ENCODE assay signal across 10 cellular contexts in the genomic region with DNA sequence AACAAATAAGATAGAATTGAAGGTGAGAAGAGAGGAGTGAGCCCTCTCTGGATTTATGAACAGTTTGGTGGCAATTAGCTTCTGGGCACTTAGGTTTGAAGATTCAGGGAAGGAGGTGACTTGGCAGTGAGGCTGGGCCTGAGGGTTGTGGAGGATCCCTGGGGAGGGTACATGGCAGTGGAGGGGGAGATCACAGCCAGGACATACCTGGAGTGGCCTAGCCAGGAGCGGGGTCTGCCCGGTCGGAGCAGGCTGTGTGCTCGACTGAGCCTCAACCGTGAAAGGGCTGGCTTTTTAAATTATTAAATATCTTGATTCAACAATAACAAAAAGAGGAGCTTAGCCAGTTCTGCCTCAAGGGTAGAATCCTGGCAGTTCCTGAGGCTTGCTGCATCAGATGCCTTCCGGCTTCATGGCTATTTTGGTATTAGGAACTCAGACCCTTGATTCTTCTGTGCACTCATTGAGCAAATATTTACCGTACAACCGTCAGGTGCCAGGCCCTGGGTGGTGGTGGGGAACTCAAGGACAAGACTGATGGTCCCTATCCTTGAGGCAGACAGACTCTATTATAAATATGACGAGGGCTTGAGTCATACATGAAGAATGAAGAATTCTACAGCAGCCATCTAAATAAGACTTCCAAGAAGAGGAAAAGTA.
DNase-seq lines count a peak whose midpoint lies in the region; ATAC-seq and TF ChIP-seq lines count a peak whose summit lies in the region.
"Had no signal": no experiment of that assay in that cellular context is flagged by ENCODE, and none has a peak within 500 bp of the region (broad histone marks: within the 10 kb centered on the region; RNA-seq: fewer than 3 reads in every experiment).

No MANE protein-coding gene starts in this region.

- H3K4me3 ChIP-seq in AG04450 (ENCODE audit: low read depth, low read length) = no peak overlapping the region
- no peak overlapping the region for H3K4me3 ChIP-seq in breast epithelium
- H3K4me3 ChIP-seq in BE2C (ENCODE audit: low read depth, low read length) = no peak overlapping the region

- H3K36me3 Mint-ChIP-seq in activated CD8-positive, alpha-beta memory T cell treated with anti-CD3 and anti-CD28 coated beads, Interleukin-2, amount 10 ng/mL, durations not matched to agents 7 days and 5 days = no peaks in the 10 kb centered on the region

- H3K27ac ChIP-seq in AG04450 (ENCODE audit: low read depth, low read length) (peak overlapping the region; percentile 83), breast epithelium (peak overlapping the region; percentile 64)

- intact Hi-C loops in breast epithelium (cut with DNase I; ENCODE audit: low total_unique reads) = no loop called here

- no peaks in the 10 kb centered on the region for H3K4me1 Mint-ChIP-seq in activated CD8-positive, alpha-beta memory T cell treated with anti-CD3 and anti-CD28 coated beads, Interleukin-2, amount 10 ng/mL, durations not matched to agents 7 days and 5 days
- H3K4me1 Mint-ChIP-seq: neural crest cell had no signal

- TF ChIP-seq CTCF in AG04450 (IDR thresholded peaks at IDR 0.05; ENCODE audit: low read depth, low read length) (no peak), breast epithelium (IDR thresholded peaks at IDR 0.05) (no peak), BE2C (IDR thresholded peaks at IDR 0.05; ENCODE audit: low read depth, low read length) (no peak)

- no peaks in the 10 kb centered on the region for H3K4me1 ChIP-seq in breast epithelium
- H3K4me1 ChIP-seq in BE2C = no peaks in the 10 kb centered on the region

- no peak overlapping the region for H3K4me3 Mint-ChIP-seq in activated CD8-positive, alpha-beta memory T cell treated with anti-CD3 and anti-CD28 coated beads, Interleukin-2, amount 10 ng/mL, durations not matched to agents 7 days and 5 days
- H3K4me3 Mint-ChIP-seq: neural crest cell had no signal

- H3K9me3 ChIP-seq in AG04450 (ENCODE audit: control insufficient read depth, insufficient read depth, low read length) (no peaks in the 10 kb centered on the region; the same call in 1 of the 2 replicates), breast epithelium (no peaks in the 10 kb centered on the region), BE2C (no peaks in the 10 kb centered on the region)

- POLR2A ChIA-PET in AG04450 (lab: Yijun Ruan, JAX) = no interaction called here

- no peak overlapping the region for H3K27ac Mint-ChIP-seq in activated CD8-positive, alpha-beta memory T cell treated with anti-CD3 and anti-CD28 coated beads, Interleukin-2, amount 10 ng/mL, durations not matched to agents 7 days and 5 days

- DNase-seq in AG04450 (ENCODE audit: low read depth, low spot score) (peak; percentile 59), M059J (ENCODE audit: low read depth) (peak; percentile 98), breast epithelium (ENCODE audit: low spot score in 2 of 2) (peak in 1 of 2 donors; percentile 32), mesenteric fat pad (ENCODE audit: low spot score) (peak; percentile 87), inferior parietal cortex (ENCODE audit: extremely low spot score) (no peak), BE2C (no peak)
- DNase-seq in activated CD8-positive, alpha-beta memory T cell treated with anti-CD3 and anti-CD28 coated beads, Interleukin-2, amount 10 ng/mL, durations not matched to agents 7 days and 5 days = no peak
- DNase-seq: DND-41 had no signal

- TF ChIP-seq POLR2A in breast epithelium (IDR thresholded peaks at IDR 0.05) = no peak

- H3K27me3 ChIP-seq in AG04450 (ENCODE audit: control insufficient read depth, insufficient read depth, low read length) (no peaks in the 10 kb centered on the region), breast epithelium (no peaks in the 10 kb centered on the region), BE2C (no peaks in the 10 kb centered on the region)

- no peaks in the 10 kb centered on the region for H3K36me3 ChIP-seq in breast epithelium
- H3K36me3 ChIP-seq in BE2C = no peaks in the 10 kb centered on the region

- no peak for ATAC-seq in activated CD8-positive, alpha-beta memory T cell treated with anti-CD3 and anti-CD28 coated beads, Interleukin-2, amount 10 ng/mL, durations not matched to agents 7 days and 5 days
- no peak for ATAC-seq in GM18861 (IDR thresholded peaks at IDR 0.05; ENCODE audit: unreplicated experiment)

- no peaks in the 10 kb centered on the region for H3K9me3 Mint-ChIP-seq in activated CD8-positive, alpha-beta memory T cell treated with anti-CD3 and anti-CD28 coated beads, Interleukin-2, amount 10 ng/mL, durations not matched to agents 7 days and 5 days (ENCODE audit: low read depth)
- H3K9me3 Mint-ChIP-seq: neural crest cell had no signal

- CTCF ChIA-PET in AG04450 (lab: Charles Lee) = interaction anchor here (1.1 kb wide), 1 partner anchor 85 kb away, joined by 3 read pairs; no protein-coding TSS in a partner anchor
- CTCF ChIA-PET in activated CD8-positive, alpha-beta memory T cell treated with anti-CD3 and anti-CD28 coated beads, Interleukin-2, amount 10 ng/mL, durations not matched to agents 7 days and 5 days (lab: Charles Lee) = interaction anchor here (0.9 to 1.5 kb wide), 2 partner anchors 17 to 47 kb away, joined by 3 read pairs; no protein-coding TSS in a partner anchor

- peaks cover 9% of the 10 kb centered on the region for H3K27me3 Mint-ChIP-seq in activated CD8-positive, alpha-beta memory T cell treated with anti-CD3 and anti-CD28 coated beads, Interleukin-2, amount 10 ng/mL, durations not matched to agents 7 days and 5 days

Comparison
In these comparisons a context has a peak if more than half of its experiments do, and no peak if none do; other contexts are left out.
1. DNase-seq: peak in AG04450 (single experiment), M059J (single experiment) and mesenteric fat pad (single experiment); none in activated CD8-positive, alpha-beta memory T cell treated with anti-CD3 and anti-CD28 coated beads, Interleukin-2, amount 10 ng/mL, durations not matched to agents 7 days and 5 days (single experiment), inferior parietal cortex (single experiment) and BE2C (single experiment).